10 cellular contexts compared by ENCODE assay signal in genomic region chr11:128518493-128519207, GRCh38.
DNase-seq lines count a peak whose midpoint lies in the region; ATAC-seq and TF ChIP-seq lines count a peak whose summit lies in the region.
"Had no signal": no experiment of that assay in that cellular context is flagged by ENCODE, and none has a peak within 500 bp of the region (broad histone marks: within the 10 kb centered on the region; RNA-seq: fewer than 3 reads in every experiment).

No MANE protein-coding gene starts in this region.

- H4K12ac ChIP-seq in trophoblast cell (ENCODE audit: low read depth, low read length) = no peak overlapping the region

- H2BK5ac ChIP-seq in trophoblast cell (ENCODE audit: low read depth, low read length, poor library complexity) = no peak overlapping the region

- no peaks in the 10 kb centered on the region for H3K27me3 ChIP-seq in DND-41 (ENCODE audit: insufficient read depth, low read length, poor library complexity)
- no peaks in the 10 kb centered on the region for H3K27me3 ChIP-seq in MG63
- no peaks in the 10 kb centered on the region for H3K27me3 ChIP-seq in dorsolateral prefrontal cortex
- H3K27me3 ChIP-seq in trophoblast cell (ENCODE audit: insufficient read depth, low read length) = no peaks in the 10 kb centered on the region

- ATAC-seq in DND-41 (ENCODE audit: insufficient read depth, low read depth) (no peak), GM21360 (IDR thresholded peaks at IDR 0.05; ENCODE audit: unreplicated experiment) (no peak), GM21367 (IDR thresholded peaks at IDR 0.05; ENCODE audit: unreplicated experiment) (no peak)

- no peak overlapping the region for H2BK120ac ChIP-seq in trophoblast cell (ENCODE audit: insufficient read depth, low read length, poor library complexity)

- peak overlapping the region; percentile 78 for H3K4me2 ChIP-seq in DND-41 (ENCODE audit: insufficient read depth, low read length)
- peak overlapping the region; percentile 59 for H3K4me2 ChIP-seq in trophoblast cell (ENCODE audit: low read length)

- intact Hi-C loops in dorsolateral prefrontal cortex (cut with DNase I) = no loop called here

- no peak overlapping the region for H4K91ac ChIP-seq in trophoblast cell (ENCODE audit: low read depth, low read length)

- peaks cover 94% of the 10 kb centered on the region for H3K79me2 ChIP-seq in DND-41 (ENCODE audit: insufficient read depth, low read length)
- peaks cover 23% of the 10 kb centered on the region for H3K79me2 ChIP-seq in trophoblast cell (ENCODE audit: control insufficient read depth, insufficient read depth, low read length, poor library complexity)

- peak overlapping the region; percentile 43 for H3K4ac ChIP-seq in trophoblast cell (ENCODE audit: low read depth, low read length)

- peaks cover 16% of the 10 kb centered on the region for H3K79me1 ChIP-seq in trophoblast cell (ENCODE audit: low read length)

- H4K8ac ChIP-seq in trophoblast cell (ENCODE audit: low read depth, low read length) = no peak overlapping the region

- no peak overlapping the region for H3K14ac ChIP-seq in trophoblast cell (ENCODE audit: low read length)

- no CpG with 5 or more reads among the region's 7 CpGs for WGBS in trophoblast cell (ENCODE audit: extremely low coverage, insufficient coverage, insufficient read length)

- no peak overlapping the region for H2AK5ac ChIP-seq in trophoblast cell (ENCODE audit: low read length)

- no peak overlapping the region for H2AFZ ChIP-seq in DND-41 (ENCODE audit: low read depth, low read length)
- no peak overlapping the region for H2AFZ ChIP-seq in trophoblast cell (ENCODE audit: insufficient read depth, low read length, poor library complexity)

- no peak overlapping the region for H3K23ac ChIP-seq in trophoblast cell (ENCODE audit: low read length)

- TF ChIP-seq CTCF in DND-41 (IDR thresholded peaks at IDR 0.05; ENCODE audit: borderline replicate concordance, extremely low read depth, low read length, poor library complexity, severe bottlenecking) = no peak
- TF ChIP-seq CTCF in dorsolateral prefrontal cortex (IDR thresholded peaks at IDR 0.05 in 54 of 56, conservative IDR thresholded peaks at IDR 0.05 in 2 of 56; ENCODE audit: low read depth in 1 of 56, partially characterized antibody in 56 of 56) = no peak

- DNase-seq in DND-41 = no peak
- peak; percentile 36 for DNase-seq in MG63
- DNase-seq in dorsolateral prefrontal cortex = no peak
- DNase-seq in trophoblast cell = no peak
- DNase-seq in GM19238 (ENCODE audit: insufficient read length, low spot score) = no peak
- DNase-seq in LoVo (ENCODE audit: low spot score) = no peak
- DNase-seq: cerebellar nuclear complex, NCI-H446 treated with DMSO at 0.1 percent for 48 hours had no signal

- H3K4me1 ChIP-seq in DND-41 (ENCODE audit: insufficient read depth, low read length) (peaks cover 71% of the 10 kb centered on the region), trophoblast cell (ENCODE audit: control insufficient read depth in 1 of 2, insufficient read depth in 2 of 2, low read length in 2 of 2) (peaks cover 2 to 17% of the 10 kb centered on the region in 2 experiments)

- H3K27ac ChIP-seq in DND-41 (ENCODE audit: low read length) (peak overlapping the region; percentile 54; the same call in 1 of the 2 replicates), dorsolateral prefrontal cortex (peak overlapping the region in 31 of 59 donors; percentile 6 to 87 (median 32)), trophoblast cell (ENCODE audit: low read depth, low read length) (no peak overlapping the region)

- H4K20me1 ChIP-seq in DND-41 (ENCODE audit: insufficient read depth, low read length) = peaks cover 68% of the 10 kb centered on the region

- H3K9me3 ChIP-seq in DND-41 (ENCODE audit: insufficient read depth, low read length, severe bottlenecking) (no peaks in the 10 kb centered on the region), MG63 (no peaks in the 10 kb centered on the region), trophoblast cell (ENCODE audit: insufficient read depth, low read depth, low read length) (no peaks in the 10 kb centered on the region)

- H3K9ac ChIP-seq in DND-41 (ENCODE audit: low read depth, low read length) (peak overlapping the region; percentile 66), trophoblast cell (ENCODE audit: low read length) (no peak overlapping the region)

- peaks cover 40% of the 10 kb centered on the region for H3K36me3 ChIP-seq in DND-41 (ENCODE audit: insufficient read depth, low read length)
- peaks cover 40% of the 10 kb centered on the region for H3K36me3 ChIP-seq in MG63
- H3K36me3 ChIP-seq in trophoblast cell (ENCODE audit: control insufficient read depth in 1 of 2, insufficient read depth in 2 of 2, low read length in 2 of 2) = peaks cover 2% of the 10 kb centered on the region in 2 experiments

- no peak overlapping the region for H2BK12ac ChIP-seq in trophoblast cell (ENCODE audit: low read length)

- H3K4me3 ChIP-seq in DND-41 (ENCODE audit: low read depth in 1 of 2, low read length in 2 of 2) = peak overlapping the region in 1 of 2 experiments; percentile 81; a peak in 3 of 4 replicates
- H3K4me3 ChIP-seq in MG63 = peak overlapping the region; percentile 94
- peak overlapping the region in 49 of 59 donors; percentile 2 to 90 (median 75) for H3K4me3 ChIP-seq in dorsolateral prefrontal cortex
- H3K4me3 ChIP-seq in trophoblast cell (ENCODE audit: low read depth, low read length) = no peak overlapping the region

- no peak overlapping the region for H3K18ac ChIP-seq in trophoblast cell (ENCODE audit: low read length)
